Comparison of ENCODE assay signal across 17 cellular contexts in genomic region chrX:48826135-48826875, GRCh38. TPM values are rescaled to one million over a fixed set of nuclear protein-coding genes. Genes with fewer than 3 reads are reported as not detected.
DNase-seq lines count a peak whose midpoint lies in the region; ATAC-seq lines count a peak whose summit lies in the region.
"Had no signal": no experiment of that assay in that cellular context is flagged by ENCODE, and none has a peak within 500 bp of the region (broad histone marks: within the 10 kb centered on the region; RNA-seq: fewer than 3 reads in every experiment).

Gene ERAS, plus strand, starts transcription at chrX:48826513. Its CDS starts 2,611 bp downstream, at chrX:48829124.

- H3K4me3 Mint-ChIP-seq in T-helper 17 cell = peak within 1 kb of the TSS; percentile 90
- H3K4me3 Mint-ChIP-seq in stimulated activated naive CD8-positive, alpha-beta T cell treated with anti-CD3 and anti-CD28 coated beads, Interleukin-15, Interleukin-2, amounts not matched to agents 100 ng/mL and 50 ng/mL, for 24 hours = peak within 1 kb of the TSS; percentile 45
- H3K4me3 Mint-ChIP-seq: dendritic cell treated with granulocyte-macrophage colony-stimulating factor and Interleukin-4, amounts not matched to agents 40 ng/mL and 50 ng/mL, for 4 days; mesothelial cell of epicardium had no signal

- peaks cover 7% of the 10 kb centered on the region for H3K4me1 Mint-ChIP-seq in T-helper 17 cell
- H3K4me1 Mint-ChIP-seq in stimulated activated naive CD8-positive, alpha-beta T cell treated with anti-CD3 and anti-CD28 coated beads, Interleukin-15, Interleukin-2, amounts not matched to agents 100 ng/mL and 50 ng/mL, for 24 hours (ENCODE audit: low read depth) = peaks cover 4% of the 10 kb centered on the region
- H3K4me1 Mint-ChIP-seq: mesothelial cell of epicardium had no signal

- DNase-seq in activated naive CD4-positive, alpha-beta T cell treated with Interleukin-2 at 50 U/mL for 16 hours = peak; percentile 14
- DNase-seq in activated naive CD4-positive, alpha-beta T cell (lab: John Stamatoyannopoulos, UW) = no peak
- DNase-seq in T-helper 17 cell (no peak), germinal center (ENCODE audit: low spot score) (peak; percentile 34), NCI-H146 treated with DMSO at 0.1 percent for 48 hours (lab: John Stamatoyannopoulos, UW; ENCODE audit: unreplicated experiment) (no peak)
- DNase-seq: anterior cingulate cortex; DMS79; HCEC 1CT; MV-4-11; NCI-H446 treated with DMSO at 0.1 percent for 48 hours; stimulated activated CD8-positive, alpha-beta memory T cell treated with anti-CD3 and anti-CD28 coated beads, Interleukin-4, amount 100 ng/mL, for 48 hours had no signal

- H3K9me3 Mint-ChIP-seq in stimulated activated naive CD8-positive, alpha-beta T cell treated with anti-CD3 and anti-CD28 coated beads, Interleukin-15, Interleukin-2, amounts not matched to agents 100 ng/mL and 50 ng/mL, for 24 hours = no peaks in the 10 kb centered on the region
- H3K9me3 Mint-ChIP-seq: dendritic cell treated with granulocyte-macrophage colony-stimulating factor and Interleukin-4, amounts not matched to agents 40 ng/mL and 50 ng/mL, for 4 days had no signal

- H3K9me3 ChIP-seq in T-helper 17 cell (ENCODE audit: control insufficient read depth, low read length, poor library complexity, severe bottlenecking) = no peaks in the 10 kb centered on the region

- H3K27ac Mint-ChIP-seq in T-helper 17 cell = no peak within 1 kb of the TSS
- H3K27ac Mint-ChIP-seq in stimulated activated naive CD8-positive, alpha-beta T cell treated with anti-CD3 and anti-CD28 coated beads, Interleukin-15, Interleukin-2, amounts not matched to agents 100 ng/mL and 50 ng/mL, for 24 hours = peak within 1 kb of the TSS; percentile 65
- H3K27ac Mint-ChIP-seq: dendritic cell treated with granulocyte-macrophage colony-stimulating factor and Interleukin-4, amounts not matched to agents 40 ng/mL and 50 ng/mL, for 4 days; mesothelial cell of epicardium had no signal

- no peaks in the 10 kb centered on the region for H3K36me3 Mint-ChIP-seq in T-helper 17 cell (ENCODE audit: low read depth)
- peaks cover 4% of the 10 kb centered on the region for H3K36me3 Mint-ChIP-seq in stimulated activated naive CD8-positive, alpha-beta T cell treated with anti-CD3 and anti-CD28 coated beads, Interleukin-15, Interleukin-2, amounts not matched to agents 100 ng/mL and 50 ng/mL, for 24 hours (ENCODE audit: low read depth)

- peak; percentile 57 for ATAC-seq in T-helper 17 cell
- no peak for ATAC-seq in GM18498 (IDR thresholded peaks at IDR 0.05; ENCODE audit: unreplicated experiment)
- ATAC-seq in HG03354 (IDR thresholded peaks at IDR 0.05; ENCODE audit: poor library complexity, severe bottlenecking, unreplicated experiment) = no peak

- peaks cover 19% of the 10 kb centered on the region for H3K27me3 Mint-ChIP-seq in T-helper 17 cell
- peaks cover 24% of the 10 kb centered on the region for H3K27me3 Mint-ChIP-seq in stimulated activated naive CD8-positive, alpha-beta T cell treated with anti-CD3 and anti-CD28 coated beads, Interleukin-15, Interleukin-2, amounts not matched to agents 100 ng/mL and 50 ng/mL, for 24 hours

RNA-seq across cellular contexts. Expression of gene ERAS, which starts in this region (rescaled TPM):
- not detected for total RNA-seq in T-helper 17 cell
- total RNA-seq: fibroblast of lung had no signal

Comparison
In these comparisons a context has a peak if more than half of its experiments do, and no peak if none do; other contexts are left out.
1. DNase-seq: peak in activated naive CD4-positive, alpha-beta T cell treated with Interleukin-2 at 50 U/mL for 16 hours (single experiment) and germinal center (single experiment); none in activated naive CD4-positive, alpha-beta T cell (0 of 4), T-helper 17 cell (0 of 3) and NCI-H146 treated with DMSO at 0.1 percent for 48 hours (single experiment).
2. Peak in ATAC-seq in T-helper 17 cell; RNA of the gene not detected or under 1 TPM.